Comparison of ENCODE assay signal across 20 cellular contexts in the genomic region with DNA sequence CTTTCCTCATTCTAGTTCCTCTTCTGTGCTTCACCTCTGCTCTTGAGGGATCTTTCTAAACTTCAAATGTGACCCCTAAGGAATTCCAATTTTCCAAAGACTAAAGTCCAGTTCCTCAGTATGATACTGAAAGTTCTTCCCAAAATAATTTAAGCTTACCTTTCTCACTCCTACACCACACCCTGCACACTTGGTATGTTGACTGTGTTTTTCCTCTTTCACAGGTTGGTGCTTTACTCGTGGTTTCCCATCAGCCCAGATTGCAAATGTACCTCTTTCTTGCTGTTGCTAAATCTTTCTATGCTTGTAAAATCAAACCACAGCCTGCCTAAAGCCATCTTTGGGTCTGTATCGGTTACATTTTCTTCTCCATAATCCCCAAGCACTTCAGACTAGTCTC. TPM values are rescaled to one million over a fixed set of nuclear protein-coding genes. Genes with fewer than 3 reads are reported as not detected.
DNase-seq lines count a peak whose midpoint lies in the region; ATAC-seq, FAIRE-seq and TF ChIP-seq lines count a peak whose summit lies in the region.
"Had no signal": no experiment of that assay in that cellular context is flagged by ENCODE, and none has a peak within 500 bp of the region (broad histone marks: within the 10 kb centered on the region; RNA-seq: fewer than 3 reads in every experiment).

No MANE protein-coding gene starts in this region.

- no peaks in the 10 kb centered on the region for H3K27me3 ChIP-seq in osteoblast (ENCODE audit: insufficient read depth, low read length)
- no peaks in the 10 kb centered on the region for H3K27me3 ChIP-seq in Caco-2 (replicated peaks; ENCODE audit: control insufficient read depth, insufficient read depth, low read length)
- H3K27me3 ChIP-seq: MG63 had no signal

- H3K27ac Mint-ChIP-seq in activated T-helper 17 cell treated with anti-CD3 and anti-CD28 coated beads, Interleukin-2, amount 50 U/mL, for 72 hours, result no peak overlapping the region
- H3K27ac Mint-ChIP-seq in Caco-2 (ENCODE audit: unreplicated experiment), result no peak overlapping the region
- H3K27ac Mint-ChIP-seq: CD14-positive monocyte, T-cell had no signal

- peak; percentile 79 for FAIRE-seq in GM12892 (lab: Jason Lieb, UNC)

- no peaks in the 10 kb centered on the region for H3K36me3 ChIP-seq in SK-N-MC (ENCODE audit: insufficient read depth, low read length)
- H3K36me3 ChIP-seq in osteoblast (ENCODE audit: insufficient read depth, low read length), result no peaks in the 10 kb centered on the region
- H3K36me3 ChIP-seq in Caco-2 (ENCODE audit: control insufficient read depth, insufficient read depth, low read length), result no peaks in the 10 kb centered on the region
- H3K36me3 ChIP-seq: MG63 had no signal

- H3K79me2 ChIP-seq in osteoblast (ENCODE audit: insufficient read depth, low read length), result no peaks in the 10 kb centered on the region

- POLR2A ChIA-PET in Caco-2 (lab: Charles Lee), result interaction anchor here (0.7 kb wide), 1 partner anchor 181 kb away, joined by 3 read pairs; no protein-coding TSS in a partner anchor

- peak overlapping the region; percentile 33 for H3K9ac ChIP-seq in SK-N-MC (ENCODE audit: insufficient read length)

- no peaks in the 10 kb centered on the region for H3K36me3 Mint-ChIP-seq in activated T-helper 17 cell treated with anti-CD3 and anti-CD28 coated beads, Interleukin-2, amount 50 U/mL, for 72 hours (ENCODE audit: low read depth)
- no peaks in the 10 kb centered on the region for H3K36me3 Mint-ChIP-seq in Caco-2 (ENCODE audit: insufficient read depth, unreplicated experiment)
- H3K36me3 Mint-ChIP-seq: CD14-positive monocyte, T-cell had no signal

- no peak for DNase-seq in GM12892 (ENCODE audit: insufficient read length)
- peak; percentile 33 for DNase-seq in NB4 (ENCODE audit: low read depth)
- no peak for DNase-seq in SK-N-MC (ENCODE audit: low read depth, low spot score)
- DNase-seq in osteoblast (ENCODE audit: insufficient read length, low spot score, missing footprints), result no peak
- no peak for DNase-seq in Caco-2
- no peak for DNase-seq in GOT3 (lab: John Stamatoyannopoulos, UW)
- DNase-seq: COR-L47, EL, MG63, NCI-H1105, NCI-H1694, NCI-H2107, NCI-H2227 treated with DMSO at 0.1 percent for 48 hours, NCI-H524 treated with DMSO at 0.1 percent for 48 hours, T-cell had no signal

- no peak overlapping the region for H3K4me3 ChIP-seq in NB4 (ENCODE audit: low read depth, low read length)
- H3K4me3 ChIP-seq in SK-N-MC, result peak overlapping the region; percentile 57
- no peak overlapping the region for H3K4me3 ChIP-seq in osteoblast (ENCODE audit: insufficient read depth, low read length)
- H3K4me3 ChIP-seq in Caco-2 (ENCODE audit: low read depth, low read length), result no peak overlapping the region
- H3K4me3 ChIP-seq: MG63 had no signal

- no peak for ATAC-seq in activated T-helper 17 cell treated with anti-CD3 and anti-CD28 coated beads, Interleukin-2, amount 50 U/mL, for 72 hours (replicated peaks)
- ATAC-seq: HCT116, T-cell had no signal

- H3K4me1 Mint-ChIP-seq in activated T-helper 17 cell treated with anti-CD3 and anti-CD28 coated beads, Interleukin-2, amount 50 U/mL, for 72 hours, result no peaks in the 10 kb centered on the region
- H3K4me1 Mint-ChIP-seq in Caco-2 (ENCODE audit: low read depth, unreplicated experiment), result peaks cover 16% of the 10 kb centered on the region
- H3K4me1 Mint-ChIP-seq: CD14-positive monocyte, T-cell had no signal

- TF ChIP-seq CTCF in NB4 (IDR thresholded peaks at IDR 0.05; ENCODE audit: low read depth, low read length), result no peak
- no peak for TF ChIP-seq CTCF in osteoblast (IDR thresholded peaks at IDR 0.05; ENCODE audit: extremely low read depth, low read depth, low read length)
- no peak for TF ChIP-seq CTCF in Caco-2 (IDR thresholded peaks at IDR 0.05; ENCODE audit: insufficient read depth in 1 of 2, low read depth in 1 of 2, low read length in 1 of 2, severe bottlenecking in 1 of 2, unreplicated experiment in 1 of 2)

- H3K27ac ChIP-seq in SK-N-MC (peak overlapping the region; percentile 8), osteoblast (ENCODE audit: low read depth, low read length) (no peak overlapping the region)

- intact Hi-C loops in Caco-2 (cut with micrococcal nuclease; ENCODE audit: unreplicated experiment), result no loop called here

- no peak for TF ChIP-seq POLR2A in GM12892 (IDR thresholded peaks at IDR 0.05; ENCODE audit: low read depth, low read length)
- no peak for TF ChIP-seq POLR2A in NB4 (IDR thresholded peaks at IDR 0.05; ENCODE audit: extremely low read depth, insufficient read length)

- H3K9me3 ChIP-seq in SK-N-MC (ENCODE audit: low read depth, low read length), result no peaks in the 10 kb centered on the region
- peaks cover 4% of the 10 kb centered on the region for H3K9me3 ChIP-seq in osteoblast (ENCODE audit: low read depth, low read length)
- no peaks in the 10 kb centered on the region for H3K9me3 ChIP-seq in Caco-2

- H4K20me1 ChIP-seq in osteoblast (ENCODE audit: insufficient read depth, low read length), result no peaks in the 10 kb centered on the region

- H3K4me1 ChIP-seq in osteoblast (ENCODE audit: insufficient read depth, low read length), result peaks cover 2% of the 10 kb centered on the region
- no peaks in the 10 kb centered on the region for H3K4me1 ChIP-seq in Caco-2

- H3K9me3 Mint-ChIP-seq in activated T-helper 17 cell treated with anti-CD3 and anti-CD28 coated beads, Interleukin-2, amount 50 U/mL, for 72 hours, result no peaks in the 10 kb centered on the region
- H3K9me3 Mint-ChIP-seq in Caco-2 (ENCODE audit: unreplicated experiment), result peaks cover 10% of the 10 kb centered on the region
- H3K9me3 Mint-ChIP-seq: CD14-positive monocyte, T-cell had no signal

- peak overlapping the region; percentile 42 for H3K4me2 ChIP-seq in osteoblast (ENCODE audit: insufficient read depth, low read length)

- H3K27me3 Mint-ChIP-seq in activated T-helper 17 cell treated with anti-CD3 and anti-CD28 coated beads, Interleukin-2, amount 50 U/mL, for 72 hours, result no peaks in the 10 kb centered on the region
- H3K27me3 Mint-ChIP-seq in Caco-2 (ENCODE audit: insufficient read depth, unreplicated experiment), result no peaks in the 10 kb centered on the region

- no TSS peak for BruUV-seq in Caco-2 (replicated peaks; lab: Mats Ljungman, UMichigan)

- H3K4me3 Mint-ChIP-seq in activated T-helper 17 cell treated with anti-CD3 and anti-CD28 coated beads, Interleukin-2, amount 50 U/mL, for 72 hours, result no peak overlapping the region
- H3K4me3 Mint-ChIP-seq in Caco-2 (ENCODE audit: unreplicated experiment), result no peak overlapping the region
- H3K4me3 Mint-ChIP-seq: CD14-positive monocyte, T-cell had no signal

- peak overlapping the region; percentile 48 for H2AFZ ChIP-seq in osteoblast (ENCODE audit: low read length)

- CTCF ChIA-PET in Caco-2 (lab: Charles Lee), result no interaction called here

RNA-seq across cellular contexts. Expression of a gene that starts 30.5 kb away (rescaled TPM):
- 3.3 TPM for polyA plus RNA-seq in GM12892 (2012; ENCODE audit: missing spikeins)
- under 0.01 TPM in 1 of 2 replicates, not detected in the other for total RNA-seq in osteoblast
- not detected for total RNA-seq in activated T-helper 17 cell treated with anti-CD3 and anti-CD28 coated beads, Interleukin-2, amount 50 U/mL, for 72 hours
- 0.27 and 0.30 TPM in 2 replicates for total RNA-seq in Caco-2 (2022)
- total RNA-seq: OCI-LY7, SK-MEL-5, T-cell had no signal
- polyA plus RNA-seq: CD14-positive monocyte had no signal

RNA-seq across cellular contexts. Expression of a gene that starts 35.2 kb away (rescaled TPM):
- polyA plus RNA-seq in GM12892 (2012; ENCODE audit: missing spikeins), result 0.59 TPM
- total RNA-seq in osteoblast, result 0.29 and 1.1 TPM in 2 replicates
- total RNA-seq in activated T-helper 17 cell treated with anti-CD3 and anti-CD28 coated beads, Interleukin-2, amount 50 U/mL, for 72 hours, result under 1 TPM; 0.11 to 0.61 TPM
- 38.9 and 39.3 TPM in 2 replicates for total RNA-seq in Caco-2 (2022)
- total RNA-seq: OCI-LY7 had no signal
- polyA plus RNA-seq: CD14-positive monocyte had no signal

Comparison
In these comparisons a context has a peak if more than half of its experiments do, and no peak if none do; other contexts are left out.
1. RNA of a gene that starts 35.2 kb away (total RNA-seq): 38.9 to 39.3 TPM in Caco-2; 0.29 to 1.1 TPM in osteoblast and 0.11 to 0.61 TPM in activated T-helper 17 cell treated with anti-CD3 and anti-CD28 coated beads, Interleukin-2, amount 50 U/mL, for 72 hours; every median in the first group is over 10 times any median in the second.